In the genomic region with DNA sequence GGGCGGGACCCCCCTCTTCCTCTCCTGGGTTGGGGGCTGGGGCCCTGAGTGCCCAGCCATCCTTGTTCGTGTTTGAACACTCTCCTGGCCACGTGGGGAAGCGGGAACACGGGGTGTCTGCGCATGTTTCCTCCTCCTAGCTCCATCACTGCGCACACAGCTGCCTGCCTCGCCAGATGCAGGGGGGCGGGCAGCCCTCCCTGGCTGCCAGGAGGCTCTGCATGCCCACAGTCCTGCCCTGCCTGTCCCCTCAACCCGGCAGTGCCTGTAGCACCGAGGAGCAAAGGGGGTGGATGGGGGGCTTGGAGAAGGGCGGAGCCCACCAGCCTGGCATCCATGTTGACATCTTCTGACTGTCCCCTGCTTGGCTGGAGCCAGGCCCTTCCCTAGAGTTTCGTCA, we compare ENCODE assay signal across 1 cellular context.
TF ChIP-seq lines count a peak whose summit lies in the region.

No MANE protein-coding gene starts in this region.

TF ChIP-seq in IMR-90, 13 proteins besides CTCF, POLR2A, EP300 and RAD21:
- no peak for TF ChIP-seq ELK1 (IDR thresholded peaks at IDR 0.05; ENCODE audit: borderline replicate concordance, low read depth, low read length)
- no peak for TF ChIP-seq USF2 (IDR thresholded peaks at IDR 0.05; ENCODE audit: low read depth, low read length)
- no peak for TF ChIP-seq BHLHE40 (IDR thresholded peaks at IDR 0.05; ENCODE audit: low read depth, low read length)
- TF ChIP-seq FOS (IDR thresholded peaks at IDR 0.05; ENCODE audit: low read depth, low read length) = no peak
